Comparison of ENCODE assay signal across 8 cellular contexts in the genomic region with DNA sequence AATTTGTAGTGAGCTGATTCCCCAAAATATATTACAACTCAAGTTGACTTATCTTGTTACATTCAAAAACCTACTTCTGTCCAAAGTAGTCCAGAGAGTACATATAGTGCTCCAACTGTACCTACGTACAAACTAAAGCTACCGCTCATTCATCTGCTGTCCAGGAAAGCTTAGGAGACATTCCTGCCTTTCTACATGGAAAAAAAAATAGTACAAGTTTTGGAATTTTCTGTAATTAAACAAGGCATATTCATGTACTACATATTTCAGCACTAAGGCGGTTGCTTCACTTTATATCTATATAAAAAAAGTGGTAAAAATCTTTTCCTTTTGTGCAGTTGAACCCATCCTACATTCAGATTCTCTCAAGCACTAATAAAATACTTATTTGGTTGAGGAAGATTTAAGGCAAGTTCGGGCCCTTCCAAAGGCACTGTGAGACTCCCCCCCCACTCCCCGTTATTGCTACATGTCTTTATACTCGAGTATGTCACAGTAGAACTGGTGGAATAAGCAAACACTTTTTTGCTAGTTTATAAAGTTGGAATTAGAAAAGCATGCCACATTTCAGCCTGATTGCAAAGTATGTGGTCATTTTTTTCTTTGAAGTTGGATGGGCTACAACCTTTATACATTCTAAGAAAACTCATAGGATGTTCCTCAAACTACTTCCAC. TPM values are rescaled to one million over a fixed set of nuclear protein-coding genes. Genes with fewer than 3 reads are reported as not detected.
A peak's percentile ranks its signal among the peaks of the same experiment; 100 is the strongest.
DNase-seq lines count a peak whose midpoint lies in the region; ATAC-seq and TF ChIP-seq lines count a peak whose summit lies in the region.

No MANE protein-coding gene starts in this region.

- H3K27ac ChIP-seq in AG04450 (ENCODE audit: low read depth, low read length) (peak overlapping the region; percentile 96), caudate nucleus (ENCODE audit: low read depth, low read length) (peak overlapping the region; percentile 95), mesodermal cell (ENCODE audit: low read depth, low read length, severe bottlenecking) (peak overlapping the region; percentile 96)

- H3K4me3 ChIP-seq in AG04450 (ENCODE audit: low read depth, low read length) (peak overlapping the region; percentile 87), mesodermal cell (ENCODE audit: extremely low read depth, insufficient read depth, low read length, poor library complexity, severe bottlenecking) (peak overlapping the region; percentile 66)

- peaks cover 53% of the 10 kb centered on the region for H3K4me1 ChIP-seq in mesodermal cell (ENCODE audit: control insufficient read depth, insufficient read depth, low read length, poor library complexity, severe bottlenecking)

- POLR2A ChIA-PET in AG04450 (lab: Yijun Ruan, JAX) = interaction anchor here (0.8 to 4.3 kb wide), 17 partner anchors 12 to 377 kb away, joined by 3 to 21 read pairs (median 8); no protein-coding TSS in a partner anchor

- H3K9me3 ChIP-seq in AG04450 (ENCODE audit: control insufficient read depth, insufficient read depth, low read length) = no peaks in the 10 kb centered on the region; the same call in 1 of the 2 replicates
- H3K9me3 ChIP-seq in mesodermal cell (ENCODE audit: control insufficient read depth, low read length) = no peaks in the 10 kb centered on the region

- peaks cover 28% of the 10 kb centered on the region for H3K36me3 ChIP-seq in mesodermal cell (ENCODE audit: control insufficient read depth, insufficient read depth, low read length)

- WGBS in mesodermal cell (ENCODE audit: insufficient coverage in 2 of 2), 2 experiments = 20% methylated on average over 2 of the region's 6 CpGs; no CpG with 5 or more reads in 1 of the 2 experiments

- ATAC-seq in GM21528 (IDR thresholded peaks at IDR 0.05; ENCODE audit: low FRiP score, unreplicated experiment) = no peak
- no peak for ATAC-seq in HG02973 (IDR thresholded peaks at IDR 0.05; ENCODE audit: unreplicated experiment)

- DNase-seq in AG04450 (ENCODE audit: low read depth, low spot score) = no peak
- peak; percentile 44 for DNase-seq in LHCN-M2 (ENCODE audit: low read depth)
- DNase-seq in caudate nucleus (lab: John Stamatoyannopoulos, UW) = no peak
- DNase-seq in AG08396 (ENCODE audit: low spot score) = no peak
- DNase-seq in GM19238 (ENCODE audit: insufficient read length, low spot score) = no peak

- no peaks in the 10 kb centered on the region for H3K27me3 ChIP-seq in AG04450 (ENCODE audit: control insufficient read depth, insufficient read depth, low read length)

- CTCF ChIA-PET in AG04450 (lab: Charles Lee) = interaction anchor here (0.5 to 4.2 kb wide), 15 partner anchors 30 to 394 kb away, joined by 3 to 27 read pairs (median 6); no protein-coding TSS in a partner anchor

- no peak for TF ChIP-seq CTCF in AG04450 (IDR thresholded peaks at IDR 0.05; ENCODE audit: low read depth, low read length)

RNA-seq across cellular contexts. Expression of gene ZFP36L2, which starts 3.8 kb away (rescaled TPM):
- polyA plus RNA-seq in AG04450 (2011; rRNA removed) = 16.0 and 18.2 TPM in 2 replicates
- 8.8 and 12.5 TPM in 2 replicates for polyA minus RNA-seq in AG04450 (2011; rRNA and poly(A)+ RNA removed)
- total RNA-seq in LHCN-M2 (2014; rRNA removed) = 8.3 and 9.4 TPM in 2 replicates
- 8.4 TPM for polyA plus RNA-seq in LHCN-M2 (2012)
- 59.1 TPM for polyA plus RNA-seq in mesodermal cell (2013, experiment 1 of 2)
- polyA plus RNA-seq in mesodermal cell (2013, experiment 2 of 2) = 51.5 TPM
